Comparison of ENCODE assay signal across 1 cellular context in the genomic region with DNA sequence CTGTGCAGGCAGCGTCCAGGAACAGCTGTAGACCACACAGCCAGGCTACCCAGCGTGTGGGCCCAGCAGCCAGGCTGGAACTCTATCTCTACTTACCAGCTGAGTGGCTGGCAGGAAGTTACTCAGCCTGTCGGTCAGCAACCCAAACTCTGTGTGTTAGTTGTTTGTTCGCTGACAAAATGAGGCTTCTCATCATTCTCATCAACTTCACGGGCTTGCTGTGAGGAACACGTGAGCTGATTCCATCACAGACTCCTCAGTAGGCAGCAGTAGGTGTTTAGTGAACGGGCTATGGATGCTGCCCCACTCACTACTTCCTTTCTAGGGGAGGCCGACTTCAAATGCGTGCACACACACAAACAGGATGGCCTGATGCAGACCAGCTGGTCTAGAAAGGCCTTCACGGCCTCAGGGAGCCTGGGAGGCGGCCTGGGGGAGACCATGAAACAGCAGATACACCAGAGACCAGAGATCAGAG.
TF ChIP-seq lines count a peak whose summit lies in the region.

No MANE protein-coding gene starts in this region.

TF ChIP-seq in K562, 482 proteins besides CTCF, POLR2A, EP300 and RAD21 (continues in another document):
- TF ChIP-seq ELF1 (tag; IDR thresholded peaks at IDR 0.05) (no peak), LCOR (CRISPR knock-in tag; IDR thresholded peaks at IDR 0.05) (peak; percentile 86), SNAPC5 (CRISPR knock-in tag; IDR thresholded peaks at IDR 0.05) (no peak), ZNF551 (CRISPR knock-in tag; IDR thresholded peaks at IDR 0.05) (no peak), FOXM1 (IDR thresholded peaks at IDR 0.05; ENCODE audit: low read depth) (no peak), FOXM1 (CRISPR knock-in tag; IDR thresholded peaks at IDR 0.05; ENCODE audit: low read depth) (no peak), ZNF217 (CRISPR knock-in tag; IDR thresholded peaks at IDR 0.05) (no peak), ZNF778 (CRISPR knock-in tag; IDR thresholded peaks at IDR 0.05) (no peak), BDP1 (IDR thresholded peaks at IDR 0.05; ENCODE audit: insufficient read depth, insufficient read length) (no peak), MBD2 (IDR thresholded peaks at IDR 0.05; ENCODE audit: borderline replicate concordance, low read depth) (no peak), RNF219 (CRISPR knock-in tag; IDR thresholded peaks at IDR 0.05) (no peak), GMEB1 (CRISPR knock-in tag; IDR thresholded peaks at IDR 0.05) (no peak), SIRT6 (IDR thresholded peaks at IDR 0.05; ENCODE audit: low read depth, low read length) (no peak), ESRRB (CRISPR knock-in tag; IDR thresholded peaks at IDR 0.05; ENCODE audit: borderline replicate concordance) (no peak), SRF (CRISPR knock-in tag; IDR thresholded peaks at IDR 0.05) (no peak), CBX8 (IDR thresholded peaks at IDR 0.05; ENCODE audit: borderline replicate concordance, extremely low read depth, low read depth, low read length, poor library complexity, severe bottlenecking) (no peak), BRD9 (IDR thresholded peaks at IDR 0.05; ENCODE audit: low read depth, partially characterized antibody) (peak; percentile 82), SP1 (CRISPR knock-in tag; IDR thresholded peaks at IDR 0.05) (no peak; the same call in 1 of the 2 replicates), SMARCC2 (IDR thresholded peaks at IDR 0.05; ENCODE audit: low read depth) (0 out of 2 replicates have a peak, but pooled peaks have one; percentile 44), E2F3 (CRISPR knock-in tag; IDR thresholded peaks at IDR 0.05) (no peak), SMARCE1 (IDR thresholded peaks at IDR 0.05) (peak; percentile 30; the same call in 1 of the 2 replicates), YBX1 (IDR thresholded peaks at IDR 0.05) (no peak), RERE (CRISPR knock-in tag; IDR thresholded peaks at IDR 0.05; ENCODE audit: borderline replicate concordance) (no peak), DACH1 (IDR thresholded peaks at IDR 0.05; ENCODE audit: partially characterized antibody) (peak; percentile 94), CTBP1 (IDR thresholded peaks at IDR 0.05; ENCODE audit: borderline replicate concordance) (peak; percentile 41; the same call in 1 of the 2 replicates), WHSC1 (IDR thresholded peaks at IDR 0.05; ENCODE audit: low read length) (no peak), ZNF263 (CRISPR knock-in tag; IDR thresholded peaks at IDR 0.05; ENCODE audit: borderline replicate concordance) (no peak), ZFP30 (CRISPR knock-in tag; IDR thresholded peaks at IDR 0.05; ENCODE audit: borderline replicate concordance) (no peak), ZNF436 (CRISPR knock-in tag; IDR thresholded peaks at IDR 0.05) (no peak), RHOXF2B (CRISPR knock-in tag; conservative IDR thresholded peaks at IDR 0.05) (no peak), FOSL1 (tag; conservative IDR thresholded peaks at IDR 0.05) (peak; percentile 36; the same call in 1 of the 2 replicates), POLR3G (IDR thresholded peaks at IDR 0.05; ENCODE audit: extremely low read depth, insufficient read length, insufficient replicate concordance) (no peak), KLF6 (CRISPR knock-in tag; IDR thresholded peaks at IDR 0.05; ENCODE audit: borderline replicate concordance) (no peak), ZNF695 (CRISPR knock-in tag; IDR thresholded peaks at IDR 0.05) (no peak)
- TF ChIP-seq, protein P1, sequence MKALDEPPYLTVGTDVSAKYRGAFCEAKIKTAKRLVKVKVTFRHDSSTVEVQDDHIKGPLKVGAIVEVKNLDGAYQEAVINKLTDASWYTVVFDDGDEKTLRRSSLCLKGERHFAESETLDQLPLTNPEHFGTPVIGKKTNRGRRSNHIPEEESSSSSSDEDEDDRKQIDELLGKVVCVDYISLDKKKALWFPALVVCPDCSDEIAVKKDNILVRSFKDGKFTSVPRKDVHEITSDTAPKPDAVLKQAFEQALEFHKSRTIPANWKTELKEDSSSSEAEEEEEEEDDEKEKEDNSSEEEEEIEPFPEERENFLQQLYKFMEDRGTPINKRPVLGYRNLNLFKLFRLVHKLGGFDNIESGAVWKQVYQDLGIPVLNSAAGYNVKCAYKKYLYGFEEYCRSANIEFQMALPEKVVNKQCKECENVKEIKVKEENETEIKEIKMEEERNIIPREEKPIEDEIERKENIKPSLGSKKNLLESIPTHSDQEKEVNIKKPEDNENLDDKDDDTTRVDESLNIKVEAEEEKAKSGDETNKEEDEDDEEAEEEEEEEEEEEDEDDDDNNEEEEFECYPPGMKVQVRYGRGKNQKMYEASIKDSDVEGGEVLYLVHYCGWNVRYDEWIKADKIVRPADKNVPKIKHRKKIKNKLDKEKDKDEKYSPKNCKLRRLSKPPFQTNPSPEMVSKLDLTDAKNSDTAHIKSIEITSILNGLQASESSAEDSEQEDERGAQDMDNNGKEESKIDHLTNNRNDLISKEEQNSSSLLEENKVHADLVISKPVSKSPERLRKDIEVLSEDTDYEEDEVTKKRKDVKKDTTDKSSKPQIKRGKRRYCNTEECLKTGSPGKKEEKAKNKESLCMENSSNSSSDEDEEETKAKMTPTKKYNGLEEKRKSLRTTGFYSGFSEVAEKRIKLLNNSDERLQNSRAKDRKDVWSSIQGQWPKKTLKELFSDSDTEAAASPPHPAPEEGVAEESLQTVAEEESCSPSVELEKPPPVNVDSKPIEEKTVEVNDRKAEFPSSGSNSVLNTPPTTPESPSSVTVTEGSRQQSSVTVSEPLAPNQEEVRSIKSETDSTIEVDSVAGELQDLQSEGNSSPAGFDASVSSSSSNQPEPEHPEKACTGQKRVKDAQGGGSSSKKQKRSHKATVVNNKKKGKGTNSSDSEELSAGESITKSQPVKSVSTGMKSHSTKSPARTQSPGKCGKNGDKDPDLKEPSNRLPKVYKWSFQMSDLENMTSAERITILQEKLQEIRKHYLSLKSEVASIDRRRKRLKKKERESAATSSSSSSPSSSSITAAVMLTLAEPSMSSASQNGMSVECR (CRISPR knock-in tag; IDR thresholded peaks at IDR 0.05): no peak
- TF ChIP-seq, protein P2, sequence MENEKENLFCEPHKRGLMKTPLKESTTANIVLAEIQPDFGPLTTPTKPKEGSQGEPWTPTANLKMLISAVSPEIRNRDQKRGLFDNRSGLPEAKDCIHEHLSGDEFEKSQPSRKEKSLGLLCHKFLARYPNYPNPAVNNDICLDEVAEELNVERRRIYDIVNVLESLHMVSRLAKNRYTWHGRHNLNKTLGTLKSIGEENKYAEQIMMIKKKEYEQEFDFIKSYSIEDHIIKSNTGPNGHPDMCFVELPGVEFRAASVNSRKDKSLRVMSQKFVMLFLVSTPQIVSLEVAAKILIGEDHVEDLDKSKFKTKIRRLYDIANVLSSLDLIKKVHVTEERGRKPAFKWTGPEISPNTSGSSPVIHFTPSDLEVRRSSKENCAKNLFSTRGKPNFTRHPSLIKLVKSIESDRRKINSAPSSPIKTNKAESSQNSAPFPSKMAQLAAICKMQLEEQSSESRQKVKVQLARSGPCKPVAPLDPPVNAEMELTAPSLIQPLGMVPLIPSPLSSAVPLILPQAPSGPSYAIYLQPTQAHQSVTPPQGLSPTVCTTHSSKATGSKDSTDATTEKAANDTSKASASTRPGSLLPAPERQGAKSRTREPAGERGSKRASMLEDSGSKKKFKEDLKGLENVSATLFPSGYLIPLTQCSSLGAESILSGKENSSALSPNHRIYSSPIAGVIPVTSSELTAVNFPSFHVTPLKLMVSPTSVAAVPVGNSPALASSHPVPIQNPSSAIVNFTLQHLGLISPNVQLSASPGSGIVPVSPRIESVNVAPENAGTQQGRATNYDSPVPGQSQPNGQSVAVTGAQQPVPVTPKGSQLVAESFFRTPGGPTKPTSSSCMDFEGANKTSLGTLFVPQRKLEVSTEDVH (IDR thresholded peaks at IDR 0.05; ENCODE audit: low read depth, partially characterized antibody): no peak
- TF ChIP-seq, protein P3, sequence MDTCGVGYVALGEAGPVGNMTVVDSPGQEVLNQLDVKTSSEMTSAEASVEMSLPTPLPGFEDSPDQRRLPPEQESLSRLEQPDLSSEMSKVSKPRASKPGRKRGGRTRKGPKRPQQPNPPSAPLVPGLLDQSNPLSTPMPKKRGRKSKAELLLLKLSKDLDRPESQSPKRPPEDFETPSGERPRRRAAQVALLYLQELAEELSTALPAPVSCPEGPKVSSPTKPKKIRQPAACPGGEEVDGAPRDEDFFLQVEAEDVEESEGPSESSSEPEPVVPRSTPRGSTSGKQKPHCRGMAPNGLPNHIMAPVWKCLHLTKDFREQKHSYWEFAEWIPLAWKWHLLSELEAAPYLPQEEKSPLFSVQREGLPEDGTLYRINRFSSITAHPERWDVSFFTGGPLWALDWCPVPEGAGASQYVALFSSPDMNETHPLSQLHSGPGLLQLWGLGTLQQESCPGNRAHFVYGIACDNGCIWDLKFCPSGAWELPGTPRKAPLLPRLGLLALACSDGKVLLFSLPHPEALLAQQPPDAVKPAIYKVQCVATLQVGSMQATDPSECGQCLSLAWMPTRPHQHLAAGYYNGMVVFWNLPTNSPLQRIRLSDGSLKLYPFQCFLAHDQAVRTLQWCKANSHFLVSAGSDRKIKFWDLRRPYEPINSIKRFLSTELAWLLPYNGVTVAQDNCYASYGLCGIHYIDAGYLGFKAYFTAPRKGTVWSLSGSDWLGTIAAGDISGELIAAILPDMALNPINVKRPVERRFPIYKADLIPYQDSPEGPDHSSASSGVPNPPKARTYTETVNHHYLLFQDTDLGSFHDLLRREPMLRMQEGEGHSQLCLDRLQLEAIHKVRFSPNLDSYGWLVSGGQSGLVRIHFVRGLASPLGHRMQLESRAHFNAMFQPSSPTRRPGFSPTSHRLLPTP (IDR thresholded peaks at IDR 0.05; ENCODE audit: borderline replicate concordance, extremely low read depth, insufficient read length): no peak
